ENCODE assay signal across 22 cellular contexts in genomic region chr1:153629343-153629665, GRCh38. TPM values are rescaled to one million over a fixed set of nuclear protein-coding genes. Genes with fewer than 3 reads are reported as not detected.
A peak's percentile ranks its signal among the peaks of the same experiment; 100 is the strongest.
DNase-seq lines count a peak whose midpoint lies in the region; ATAC-seq, FAIRE-seq and TF ChIP-seq lines count a peak whose summit lies in the region.
"Had no signal": no experiment of that assay in that cellular context is flagged by ENCODE, and none has a peak within 500 bp of the region (broad histone marks: within the 10 kb centered on the region; RNA-seq: fewer than 3 reads in every experiment).

No MANE protein-coding gene starts in this region.

- peaks cover 38% of the 10 kb centered on the region for H3K4me1 Mint-ChIP-seq in astrocyte (ENCODE audit: low read depth, unreplicated experiment)

- H3K4me2 ChIP-seq in BLaER1 = peak overlapping the region; percentile 99
- H3K4me2 ChIP-seq in astrocyte (ENCODE audit: low read length) = no peak overlapping the region

- peaks cover 8% of the 10 kb centered on the region; the same call in 1 of the 2 replicates for H3K36me3 ChIP-seq in BLaER1
- peaks cover 9% of the 10 kb centered on the region for H3K36me3 ChIP-seq in astrocyte (ENCODE audit: insufficient read depth, low read length)
- peaks cover 0 to 4% of the 10 kb centered on the region in 2 donors for H3K36me3 ChIP-seq in kidney (ENCODE audit: control insufficient read depth in 1 of 2, insufficient read depth in 2 of 2, low read length in 2 of 2)
- H3K36me3 ChIP-seq in sigmoid colon = no peaks in the 10 kb centered on the region

- DNase-seq in astrocyte (ENCODE audit: low read depth) = no peak
- peak; percentile 43 for DNase-seq in kidney
- no peak for DNase-seq in sigmoid colon
- no peak for DNase-seq in GM10248 (ENCODE audit: extremely low spot score)
- no peak for DNase-seq in HT-29 (ENCODE audit: low spot score)
- DNase-seq in cerebellar nuclear complex (lab: John Stamatoyannopoulos, UW) = no peak
- DNase-seq: amniotic stem cell; islet precursor cell; Karpas-422; NCI-H1417; small intestine; stimulated activated naive CD4-positive, alpha-beta T cell had no signal

- intact Hi-C loops in kidney (cut with DNase I) (no loop called here), sigmoid colon (cut with DNase I) (no loop called here)

- H3K9ac ChIP-seq in BLaER1 (peak overlapping the region; percentile 87), astrocyte (ENCODE audit: low read length) (no peak overlapping the region), kidney (ENCODE audit: low read length in 2 of 2) (no peak overlapping the region)

- H4K20me1 ChIP-seq in BLaER1 (no peaks in the 10 kb centered on the region), astrocyte (ENCODE audit: insufficient read depth, low read length) (peaks cover 8% of the 10 kb centered on the region)

- H3K4me3 ChIP-seq in BLaER1 = peak overlapping the region; percentile 53; the same call in 1 of the 2 replicates
- no peak overlapping the region for H3K4me3 ChIP-seq in astrocyte (ENCODE audit: insufficient read depth, low read depth, low read length)
- H3K4me3 ChIP-seq in kidney (ENCODE audit: low read length in 2 of 2) = no peak overlapping the region
- no peak overlapping the region for H3K4me3 ChIP-seq in sigmoid colon

- peak overlapping the region; percentile 83 for H3K27ac Mint-ChIP-seq in astrocyte (ENCODE audit: unreplicated experiment)
- H3K27ac Mint-ChIP-seq: activated T-helper 2 cell treated with anti-CD3 and anti-CD28 coated beads, Interferon-gamma antibody, Interleukin-2, Interleukin-4, amounts not matched to agents 10 μg/mL and 5 μg/mL and 100 μg/mL, durations not matched to agents 14 hours and 24 hours and 36 hours had no signal

- H3K4me3 Mint-ChIP-seq in astrocyte (ENCODE audit: unreplicated experiment) = peak overlapping the region; percentile 41

- POLR2A ChIA-PET in GM10248 (lab: Yijun Ruan, JAX) = no interaction called here

- H3K27me3 ChIP-seq in BLaER1 = no peaks in the 10 kb centered on the region
- no peaks in the 10 kb centered on the region for H3K27me3 ChIP-seq in astrocyte (ENCODE audit: insufficient read depth, low read length)
- no peaks in the 10 kb centered on the region for H3K27me3 ChIP-seq in sigmoid colon

- no peak for TF ChIP-seq CTCF in astrocyte (IDR thresholded peaks at IDR 0.05; ENCODE audit: insufficient read depth, low read depth, low read length)
- TF ChIP-seq CTCF in kidney (IDR thresholded peaks at IDR 0.05; ENCODE audit: borderline replicate concordance, extremely low read depth, insufficient read depth) = no peak
- no peak for TF ChIP-seq CTCF in sigmoid colon (IDR thresholded peaks at IDR 0.05)
- no peak for TF ChIP-seq CTCF in GM10248 (IDR thresholded peaks at IDR 0.05; ENCODE audit: control extremely low read depth, extremely low read depth, low read depth, missing control alignments)

- H2AFZ ChIP-seq in astrocyte (ENCODE audit: low read depth, low read length) = no peak overlapping the region

- H3K79me2 ChIP-seq in astrocyte (ENCODE audit: insufficient read depth, low read length) = peaks cover 27% of the 10 kb centered on the region

- no peak for ATAC-seq in HG03039 (IDR thresholded peaks at IDR 0.05; ENCODE audit: unreplicated experiment)
- ATAC-seq: esophagus mucosa had no signal

- peak overlapping the region; percentile 84 for H3K27ac ChIP-seq in BLaER1
- no peak overlapping the region for H3K27ac ChIP-seq in astrocyte (ENCODE audit: low read depth, low read length)
- H3K27ac ChIP-seq in kidney (ENCODE audit: low read depth in 2 of 2, low read length in 2 of 2) = no peak overlapping the region
- peak overlapping the region; percentile 7 to 94 (median 52) for H3K27ac ChIP-seq in sigmoid colon

- 86 to 88% methylated on average over 5 of the region's 5 CpGs for WGBS in sigmoid colon, 2 donors

- TF ChIP-seq EP300 in sigmoid colon (IDR thresholded peaks at IDR 0.05) = no peak

- peaks cover 6% of the 10 kb centered on the region for H3K36me3 Mint-ChIP-seq in astrocyte (ENCODE audit: low read depth, unreplicated experiment)

- CTCF ChIA-PET in GM10248 (lab: Yijun Ruan, JAX) = interaction anchor here (1.2 to 6.6 kb wide), 5 partner anchors 11 to 119 kb away, joined by 4 to 105 read pairs (median 11); partner anchors contain the start of gene S100A14

- no peaks in the 10 kb centered on the region for H3K9me3 Mint-ChIP-seq in astrocyte (ENCODE audit: unreplicated experiment)
- H3K9me3 Mint-ChIP-seq: activated T-helper 2 cell treated with anti-CD3 and anti-CD28 coated beads, Interferon-gamma antibody, Interleukin-2, Interleukin-4, amounts not matched to agents 10 μg/mL and 5 μg/mL and 100 μg/mL, durations not matched to agents 14 hours and 24 hours and 36 hours had no signal

- no peaks in the 10 kb centered on the region for H3K27me3 Mint-ChIP-seq in astrocyte (ENCODE audit: low read depth, unreplicated experiment)

- TF ChIP-seq POLR2A in sigmoid colon (IDR thresholded peaks at IDR 0.05) = no peak

- no peaks in the 10 kb centered on the region for H3K9me3 ChIP-seq in BLaER1
- H3K9me3 ChIP-seq in astrocyte (ENCODE audit: insufficient read depth, low read depth, low read length) = no peaks in the 10 kb centered on the region
- H3K9me3 ChIP-seq in kidney (ENCODE audit: control insufficient read depth in 1 of 2, low read length in 2 of 2) = no peaks in the 10 kb centered on the region
- no peaks in the 10 kb centered on the region for H3K9me3 ChIP-seq in sigmoid colon

- FAIRE-seq in astrocyte (lab: Jason Lieb, UNC) = no peak
- no peak for FAIRE-seq in kidney (lab: Jason Lieb, UNC)
- FAIRE-seq: small intestine had no signal

- peaks cover 89% of the 10 kb centered on the region for H3K4me1 ChIP-seq in BLaER1
- peaks cover 35% of the 10 kb centered on the region for H3K4me1 ChIP-seq in astrocyte (ENCODE audit: insufficient read depth, low read length)
- peaks cover 25 to 37% of the 10 kb centered on the region in 2 donors for H3K4me1 ChIP-seq in kidney (ENCODE audit: control insufficient read depth in 1 of 2, insufficient read depth in 1 of 2, low read depth in 1 of 2, low read length in 2 of 2)
- H3K4me1 ChIP-seq in sigmoid colon = peaks cover 0 to 41% (median 36%) of the 10 kb centered on the region in 4 donors

RNA-seq across cellular contexts. Expression of gene S100A1, which starts 1.1 kb away (rescaled TPM):
- total RNA-seq in astrocyte (1.7 and 4.1 TPM in 2 replicates), kidney (83.1 TPM), sigmoid colon (10 to 100 TPM in 2 of 4 donors, 1 to 10 TPM in 2; 2.3 to 22.2 (median 10.9) TPM)
- polyA plus RNA-seq in kidney (ENCODE audit: insufficient read depth, low read depth, low replicate concordance) (332 TPM), sigmoid colon (1 to 10 TPM; 3.2 to 6.6 (median 4.4) TPM)
- 0.15 TPM in 1 of 2 replicates, not detected in the other for total RNA-seq in HT-29 (2014; rRNA removed; shearing (Covaris generic))
- total RNA-seq: activated CD8-positive, alpha-beta memory T cell treated with anti-CD3 and anti-CD28 coated beads for 36 hours; activated T-helper 2 cell treated with anti-CD3 and anti-CD28 coated beads, Interferon-gamma antibody, Interleukin-2, Interleukin-4, amounts not matched to agents 10 μg/mL and 5 μg/mL and 100 μg/mL, durations not matched to agents 14 hours and 24 hours and 36 hours; dermis microvascular lymphatic vessel endothelial cell; osteoblast had no signal

RNA-seq across cellular contexts. Expression of gene S100A13, which starts 2.0 kb away (rescaled TPM):
- 134 and 172 TPM in 2 replicates for total RNA-seq in astrocyte
- 225 TPM for total RNA-seq in kidney
- polyA plus RNA-seq in kidney (ENCODE audit: insufficient read depth, low read depth, low replicate concordance) = 299 TPM
- total RNA-seq in sigmoid colon = 100 to 1,000 TPM in 3 of 4 donors, 10 to 100 TPM in 1; 86.3 to 305 (median 278) TPM
- 100 to 1,000 TPM; 113 to 302 (median 126) TPM for polyA plus RNA-seq in sigmoid colon
- total RNA-seq in HT-29 (2014; rRNA removed; shearing (Covaris generic)) = 78.7 and 87.3 TPM in 2 replicates

RNA-seq across cellular contexts. Expression of gene CHTOP, which starts 4.6 kb away (rescaled TPM):
- total RNA-seq in astrocyte = 46.7 and 56.4 TPM in 2 replicates
- 83.6 TPM for total RNA-seq in kidney
- polyA plus RNA-seq in kidney (ENCODE audit: insufficient read depth, low read depth, low replicate concordance) = 71.1 TPM
- 10 to 100 TPM; 44.8 to 57.8 (median 50.2) TPM for total RNA-seq in sigmoid colon
- 10 to 100 TPM; 35.4 to 65.4 (median 38.6) TPM for polyA plus RNA-seq in sigmoid colon
- total RNA-seq in HT-29 (2014; rRNA removed; shearing (Covaris generic)) = 63.7 and 69.4 TPM in 2 replicates

RNA-seq across cellular contexts. Expression of gene S100A14, which starts 13.2 kb away (rescaled TPM):
- 0.38 and 0.57 TPM in 2 replicates for total RNA-seq in astrocyte
- total RNA-seq in kidney = 75.9 TPM
- 35.6 TPM for polyA plus RNA-seq in kidney (ENCODE audit: insufficient read depth, low read depth, low replicate concordance)
- total RNA-seq in sigmoid colon = 1 to 10 TPM in 1 of 4 donors, under 1 TPM in 1, not detected in 2; 0.82 to 1.8 TPM
- 1,000 to 10,000 TPM in 1 of 3 donors, 100 to 1,000 TPM in 2; 789 to 1,144 (median 825) TPM for polyA plus RNA-seq in sigmoid colon
- 35.6 and 46.2 TPM in 2 replicates for total RNA-seq in HT-29 (2014; rRNA removed; shearing (Covaris generic))
- total RNA-seq: activated CD8-positive, alpha-beta memory T cell treated with anti-CD3 and anti-CD28 coated beads for 36 hours; activated T-helper 2 cell treated with anti-CD3 and anti-CD28 coated beads, Interferon-gamma antibody, Interleukin-2, Interleukin-4, amounts not matched to agents 10 μg/mL and 5 μg/mL and 100 μg/mL, durations not matched to agents 14 hours and 24 hours and 36 hours; Daoy; RPMI7951 had no signal
- polyA plus RNA-seq: AG04450 had no signal

RNA-seq across cellular contexts. Expression of gene S100A16, which starts 16.4 kb away (rescaled TPM):
- total RNA-seq in astrocyte = 48.8 and 54.4 TPM in 2 replicates
- 119 TPM for total RNA-seq in kidney
- 174 TPM for polyA plus RNA-seq in kidney (ENCODE audit: insufficient read depth, low read depth, low replicate concordance)
- 10 to 100 TPM; 35.6 to 49.9 (median 39.7) TPM for total RNA-seq in sigmoid colon
- polyA plus RNA-seq in sigmoid colon = 100 to 1,000 TPM; 332 to 492 (median 370) TPM
- 282 and 292 TPM in 2 replicates for total RNA-seq in HT-29 (2014; rRNA removed; shearing (Covaris generic))
- total RNA-seq: activated CD8-positive, alpha-beta memory T cell treated with anti-CD3 and anti-CD28 coated beads for 36 hours; activated T-helper 2 cell treated with anti-CD3 and anti-CD28 coated beads, Interferon-gamma antibody, Interleukin-2, Interleukin-4, amounts not matched to agents 10 μg/mL and 5 μg/mL and 100 μg/mL, durations not matched to agents 14 hours and 24 hours and 36 hours had no signal

Comparison
In these comparisons a context has a peak if more than half of its experiments do, and no peak if none do; other contexts are left out.
1. H3K27ac ChIP-seq: peak in BLaER1 (single experiment) and sigmoid colon (4 of 4); none in astrocyte (single experiment) and kidney (0 of 2).